In the genomic region with DNA sequence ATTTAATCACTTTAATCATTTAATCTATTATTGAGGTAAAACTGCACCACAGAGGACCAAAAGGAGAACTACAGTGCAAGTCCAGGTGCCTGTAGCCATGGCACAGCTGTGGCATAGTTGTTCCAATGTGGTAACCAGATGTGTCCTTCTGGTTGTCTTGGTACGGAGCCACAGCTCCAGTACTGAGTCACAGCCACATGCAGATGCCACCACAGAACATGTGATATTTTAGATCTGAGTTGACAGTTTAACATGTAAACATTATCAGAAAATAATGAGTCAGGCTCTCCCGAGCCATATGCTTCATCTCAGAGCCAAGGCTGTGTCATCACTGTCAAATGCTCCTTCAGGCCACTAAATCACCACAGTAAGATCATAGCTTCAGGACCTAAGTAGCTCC, we compare ENCODE assay signal across 8 cellular contexts. TPM values are rescaled to one million over a fixed set of nuclear protein-coding genes. Genes with fewer than 3 reads are reported as not detected.
DNase-seq lines count a peak whose midpoint lies in the region; ATAC-seq and TF ChIP-seq lines count a peak whose summit lies in the region.
"Had no signal": no experiment of that assay in that cellular context is flagged by ENCODE, and none has a peak within 500 bp of the region (broad histone marks: within the 10 kb centered on the region; RNA-seq: fewer than 3 reads in every experiment).

No MANE protein-coding gene starts in this region.

- no peak for TF ChIP-seq POLR2A in adrenal gland (IDR thresholded peaks at IDR 0.05)

- 23 to 41% (median 31%) methylated on average over 2 of the region's 2 CpGs for WGBS in adrenal gland, 4 donors

- TF ChIP-seq CTCF in adrenal gland (IDR thresholded peaks at IDR 0.05) (no peak), osteocyte (IDR thresholded peaks at IDR 0.05) (no peak)

- intact Hi-C loops in adrenal gland (cut with DNase I) = no loop called here

- H3K4me1 ChIP-seq in adrenal gland (replicated peaks in 1 of 2) = no peaks in the 10 kb centered on the region

- H3K9me3 ChIP-seq in adrenal gland (replicated peaks in 1 of 3) = no peaks in the 10 kb centered on the region

- H3K27me3 Mint-ChIP-seq in osteocyte (ENCODE audit: unreplicated experiment) = no peaks in the 10 kb centered on the region

- no peaks in the 10 kb centered on the region for H3K36me3 ChIP-seq in adrenal gland (replicated peaks in 1 of 2)

- no peak overlapping the region for H3K27ac ChIP-seq in adrenal gland

- no peaks in the 10 kb centered on the region for H3K36me3 Mint-ChIP-seq in osteocyte (ENCODE audit: unreplicated experiment)

- no peak overlapping the region for H3K4me3 ChIP-seq in adrenal gland

- no peaks in the 10 kb centered on the region for H3K27me3 ChIP-seq in adrenal gland

- no peak overlapping the region for H3K4me3 Mint-ChIP-seq in osteocyte (ENCODE audit: unreplicated experiment)

- peak; percentile 75 for ATAC-seq in GM18858 (IDR thresholded peaks at IDR 0.05; ENCODE audit: unreplicated experiment)
- ATAC-seq in HG02938 (IDR thresholded peaks at IDR 0.05; ENCODE audit: unreplicated experiment) = peak; percentile 58
- ATAC-seq: sciatic nerve had no signal

- H3K4me1 Mint-ChIP-seq in osteocyte (ENCODE audit: unreplicated experiment) = peaks cover 47% of the 10 kb centered on the region

- peak overlapping the region; percentile 29 for H3K27ac Mint-ChIP-seq in osteocyte (ENCODE audit: unreplicated experiment)

- DNase-seq in adrenal gland = peak in 5 of 7 donors; percentile 24 to 55 (median 30)
- DNase-seq in osteocyte (ENCODE audit: extremely low spot score, unreplicated experiment) = no peak
- DNase-seq in D341Med (ENCODE audit: low spot score) = no peak
- DNase-seq in activated gamma-delta T cell (lab: John Stamatoyannopoulos, UW) = no peak
- no peak for DNase-seq in NCI-H2171 (lab: John Stamatoyannopoulos, UW)

- peaks cover 4% of the 10 kb centered on the region for H3K9me3 Mint-ChIP-seq in osteocyte (ENCODE audit: unreplicated experiment)

RNA-seq across cellular contexts. Expression of a gene that starts 56.4 kb away (rescaled TPM):
- total RNA-seq in adrenal gland = 1 to 10 TPM; 1.1 to 6.1 (median 3.9) TPM
- 1 to 10 TPM; 2.5 to 5.6 (median 3.4) TPM for polyA plus RNA-seq in adrenal gland
- total RNA-seq in osteocyte = 10.8 and 10.9 TPM in 2 replicates

Comparison
In these comparisons a context has a peak if more than half of its experiments do, and no peak if none do; other contexts are left out.
1. DNase-seq: peak in adrenal gland (5 of 7); none in osteocyte (single experiment), D341Med (single experiment), activated gamma-delta T cell (single experiment) and NCI-H2171 (single experiment).